Comparison of ENCODE assay signal across 8 cellular contexts in the genomic region with DNA sequence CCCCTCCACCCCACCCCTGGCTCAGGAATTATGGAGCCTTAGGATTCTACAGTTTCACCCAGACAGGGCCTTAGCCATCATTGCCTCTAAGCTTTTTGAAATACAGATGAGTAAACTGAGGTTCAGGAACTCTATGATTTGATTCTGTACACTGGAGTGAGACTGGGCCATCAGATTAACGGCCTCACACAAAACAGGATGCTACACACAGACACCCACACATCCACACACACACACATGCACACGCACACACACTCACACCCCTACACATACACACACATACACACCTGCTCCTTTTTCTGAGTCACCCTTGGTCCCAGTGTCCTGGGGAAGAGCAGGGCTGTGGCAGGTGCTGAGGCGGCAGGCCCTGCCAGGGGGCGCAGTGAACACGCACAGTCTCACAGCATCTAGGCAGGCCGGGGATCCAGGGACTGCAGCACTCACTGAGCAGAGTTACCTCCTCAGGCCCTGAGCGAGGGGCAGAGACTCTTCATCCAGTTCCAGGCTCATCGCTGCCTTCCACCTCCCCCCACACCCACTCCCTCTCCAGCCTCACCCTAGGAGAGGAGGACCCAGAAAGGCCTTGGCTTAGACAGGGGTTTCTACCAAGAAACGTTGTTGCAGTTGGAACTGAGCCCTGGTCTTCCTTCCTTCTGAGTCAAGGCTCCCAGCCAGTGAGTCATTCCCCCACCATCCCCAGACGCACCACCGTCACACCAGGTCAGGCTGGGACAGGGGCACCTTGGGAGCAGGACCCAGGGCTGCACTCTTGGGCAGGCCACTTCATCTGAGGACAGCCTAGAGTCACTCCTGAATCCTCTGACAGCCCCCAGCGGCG.
DNase-seq lines count a peak whose midpoint lies in the region; ATAC-seq lines count a peak whose summit lies in the region.

No MANE protein-coding gene starts in this region.

- intact Hi-C loops in activated T-helper 2 cell treated with anti-CD3 and anti-CD28 coated beads, Interferon-gamma antibody, Interleukin-2, Interleukin-4, amounts not matched to agents 10 μg/mL and 5 μg/mL and 100 μg/mL, durations not matched to agents 14 hours and 24 hours and 36 hours (cut with micrococcal nuclease), result loop anchor here (10.0 kb wide), 1 partner anchor 353 kb away; no protein-coding TSS in a partner anchor

- no peaks in the 10 kb centered on the region for H3K36me3 Mint-ChIP-seq in activated T-helper 2 cell treated with anti-CD3 and anti-CD28 coated beads, Interferon-gamma antibody, Interleukin-2, Interleukin-4, amounts not matched to agents 10 μg/mL and 5 μg/mL and 100 μg/mL, durations not matched to agents 14 hours and 24 hours and 36 hours (ENCODE audit: low read depth)

- no peaks in the 10 kb centered on the region for H3K9me3 Mint-ChIP-seq in activated T-helper 2 cell treated with anti-CD3 and anti-CD28 coated beads, Interferon-gamma antibody, Interleukin-2, Interleukin-4, amounts not matched to agents 10 μg/mL and 5 μg/mL and 100 μg/mL, durations not matched to agents 14 hours and 24 hours and 36 hours

- no peak for ATAC-seq in GM19351 (IDR thresholded peaks at IDR 0.05; ENCODE audit: unreplicated experiment)

- H3K4me1 Mint-ChIP-seq in activated T-helper 2 cell treated with anti-CD3 and anti-CD28 coated beads, Interferon-gamma antibody, Interleukin-2, Interleukin-4, amounts not matched to agents 10 μg/mL and 5 μg/mL and 100 μg/mL, durations not matched to agents 14 hours and 24 hours and 36 hours (ENCODE audit: low read depth), result peaks cover 13% of the 10 kb centered on the region

- no peaks in the 10 kb centered on the region for H3K27me3 Mint-ChIP-seq in activated T-helper 2 cell treated with anti-CD3 and anti-CD28 coated beads, Interferon-gamma antibody, Interleukin-2, Interleukin-4, amounts not matched to agents 10 μg/mL and 5 μg/mL and 100 μg/mL, durations not matched to agents 14 hours and 24 hours and 36 hours (ENCODE audit: low read depth)

- DNase-seq in DMS153 treated with DMSO at 0.1 percent for 48 hours (lab: John Stamatoyannopoulos, UW; ENCODE audit: unreplicated experiment) (peak; percentile 26), KG1 (lab: John Stamatoyannopoulos, UW) (peak; percentile 19), hepatic stellate cell (ENCODE audit: low spot score) (peak; percentile 90), midbrain (lab: John Stamatoyannopoulos, UW) (no peak)
- peak; percentile 8 for DNase-seq in activated T-helper 2 cell treated with anti-CD3 and anti-CD28 coated beads, Interferon-gamma antibody, Interleukin-2, Interleukin-4, amounts not matched to agents 10 μg/mL and 5 μg/mL and 100 μg/mL, durations not matched to agents 14 hours and 24 hours and 36 hours (ENCODE audit: low spot score)
- DNase-seq in stimulated activated CD8-positive, alpha-beta memory T cell treated with anti-CD3 and anti-CD28 coated beads, Interleukin-4, amount 100 ng/mL, for 48 hours, result peak; percentile 23
- no peak for DNase-seq in activated naive CD4-positive, alpha-beta T cell treated with anti-CD3 and anti-CD28 coated beads, Interleukin-2, amount 50 U/mL, for 16 hours

- peak overlapping the region; percentile 28 for H3K27ac Mint-ChIP-seq in activated T-helper 2 cell treated with anti-CD3 and anti-CD28 coated beads, Interferon-gamma antibody, Interleukin-2, Interleukin-4, amounts not matched to agents 10 μg/mL and 5 μg/mL and 100 μg/mL, durations not matched to agents 14 hours and 24 hours and 36 hours

- no peak overlapping the region for H3K4me3 Mint-ChIP-seq in activated T-helper 2 cell treated with anti-CD3 and anti-CD28 coated beads, Interferon-gamma antibody, Interleukin-2, Interleukin-4, amounts not matched to agents 10 μg/mL and 5 μg/mL and 100 μg/mL, durations not matched to agents 14 hours and 24 hours and 36 hours (ENCODE audit: low read depth)

Comparison
In these comparisons a context has a peak if more than half of its experiments do, and no peak if none do; other contexts are left out.
1. DNase-seq: peak in DMS153 treated with DMSO at 0.1 percent for 48 hours (single experiment), KG1 (single experiment), activated T-helper 2 cell treated with anti-CD3 and anti-CD28 coated beads, Interferon-gamma antibody, Interleukin-2, Interleukin-4, amounts not matched to agents 10 μg/mL and 5 μg/mL and 100 μg/mL, durations not matched to agents 14 hours and 24 hours and 36 hours (single experiment), hepatic stellate cell (single experiment) and stimulated activated CD8-positive, alpha-beta memory T cell treated with anti-CD3 and anti-CD28 coated beads, Interleukin-4, amount 100 ng/mL, for 48 hours (single experiment); none in activated naive CD4-positive, alpha-beta T cell treated with anti-CD3 and anti-CD28 coated beads, Interleukin-2, amount 50 U/mL, for 16 hours (single experiment) and midbrain (single experiment).